Comparison of ENCODE assay signal across 22 cellular contexts in the genomic region with DNA sequence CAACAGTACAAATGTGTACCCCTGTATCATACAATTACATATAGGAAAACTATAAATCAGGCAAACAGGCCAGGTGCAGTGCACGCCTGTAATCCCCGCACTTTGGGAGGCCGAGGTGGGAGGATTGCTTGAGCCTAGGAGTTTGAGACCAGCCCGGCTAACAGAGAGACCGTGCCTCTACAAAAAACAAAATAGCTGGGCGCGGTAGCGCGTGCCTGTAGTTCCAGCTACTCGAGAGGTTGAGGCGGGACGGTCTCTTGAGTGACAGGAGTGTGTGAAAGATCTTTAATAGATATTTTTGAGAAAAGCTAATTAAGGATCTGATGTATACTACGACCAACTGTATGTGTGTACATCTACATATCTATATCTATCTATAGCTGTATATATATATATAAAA.
"Had no signal": no experiment of that assay in that cellular context is flagged by ENCODE, and none has a peak within 500 bp of the region (broad histone marks: within the 10 kb centered on the region; RNA-seq: fewer than 3 reads in every experiment).

No MANE protein-coding gene starts in this region.

- H3K4me1 ChIP-seq: heart left ventricle had no signal

- H3K27ac Mint-ChIP-seq: activated CD4-positive, alpha-beta memory T cell treated with anti-CD3 and anti-CD28 coated beads, Interleukin-2, amount 10 ng/mL, durations not matched to agents 7 days and 5 days; activated CD4-positive, alpha-beta T cell treated with anti-CD3 and anti-CD28 coated beads, Interleukin-2, amount 10 ng/mL, durations not matched to agents 7 days and 5 days; activated naive CD8-positive, alpha-beta T cell; activated T-cell treated with anti-CD3 and anti-CD28 coated beads, Interleukin-2, amount 50 U/mL, for 24 hours; activated T-helper 17 cell treated with anti-CD3 and anti-CD28 coated beads, Interleukin-2, amount 50 U/mL, for 72 hours had no signal

- H3K27ac ChIP-seq: heart left ventricle had no signal

- H3K9me3 ChIP-seq: body of pancreas, heart left ventricle had no signal

- H3K27me3 Mint-ChIP-seq: activated CD4-positive, alpha-beta memory T cell treated with anti-CD3 and anti-CD28 coated beads, Interleukin-2, amount 10 ng/mL, durations not matched to agents 7 days and 5 days; activated naive CD8-positive, alpha-beta T cell; activated T-cell treated with anti-CD3 and anti-CD28 coated beads, Interleukin-2, amount 50 U/mL, for 24 hours; activated T-helper 17 cell treated with anti-CD3 and anti-CD28 coated beads, Interleukin-2, amount 50 U/mL, for 72 hours had no signal

- H3K36me3 ChIP-seq: heart left ventricle had no signal

- H3K4me3 ChIP-seq: body of pancreas, heart left ventricle had no signal

- H3K4me3 Mint-ChIP-seq: activated CD4-positive, alpha-beta memory T cell treated with anti-CD3 and anti-CD28 coated beads, Interleukin-2, amount 10 ng/mL, durations not matched to agents 7 days and 5 days; activated CD4-positive, alpha-beta T cell treated with anti-CD3 and anti-CD28 coated beads, Interleukin-2, amount 10 ng/mL, durations not matched to agents 7 days and 5 days; activated naive CD8-positive, alpha-beta T cell; activated T-cell treated with anti-CD3 and anti-CD28 coated beads, Interleukin-2, amount 50 U/mL, for 24 hours; endodermal cell had no signal

- DNase-seq: activated CD4-positive, alpha-beta memory T cell treated with anti-CD3 and anti-CD28 coated beads, Interleukin-2, amount 10 ng/mL, durations not matched to agents 7 days and 5 days; activated CD4-positive, alpha-beta T cell treated with anti-CD3 and anti-CD28 coated beads for 1 hour; activated CD4-positive, alpha-beta T cell treated with anti-CD3 and anti-CD28 coated beads for 4 hours; activated CD4-positive, alpha-beta T cell treated with anti-CD3 and anti-CD28 coated beads, Interleukin-2, amount 10 ng/mL, durations not matched to agents 7 days and 5 days; activated CD4-positive, alpha-beta T cell treated with anti-CD3 and anti-CD28 coated beads, Interleukin-2, amount 50 U/mL, for 4 hours; activated CD8-positive, alpha-beta memory T cell treated with anti-CD3 and anti-CD28 coated beads, Interleukin-2, amount 50 U/mL, for 48 hours; activated effector memory CD4-positive, alpha-beta T cell treated with Interleukin-2 at 50 U/mL for 16 hours; activated gamma-delta T cell treated with Interleukin-2 at 50 U/mL for 16 hours; activated naive CD4-positive, alpha-beta T cell treated with anti-CD3 and anti-CD28 coated beads, Interleukin-2, amount 50 U/mL, for 16 hours; activated naive CD4-positive, alpha-beta T cell treated with Interleukin-2 at 50 U/mL for 16 hours; activated T-cell treated with anti-CD3 and anti-CD28 coated beads for 4 hours; activated T-cell treated with anti-CD3 and anti-CD28 coated beads, Interleukin-2, amount 50 U/mL, for 24 hours; amniotic stem cell; aorta; body of pancreas; effector memory CD4-positive, alpha-beta T cell; endodermal cell; foreskin fibroblast; heart left ventricle; T-helper 2 cell had no signal

- H3K9me3 Mint-ChIP-seq: activated CD4-positive, alpha-beta memory T cell treated with anti-CD3 and anti-CD28 coated beads, Interleukin-2, amount 10 ng/mL, durations not matched to agents 7 days and 5 days; activated CD4-positive, alpha-beta T cell treated with anti-CD3 and anti-CD28 coated beads, Interleukin-2, amount 10 ng/mL, durations not matched to agents 7 days and 5 days; activated T-cell treated with anti-CD3 and anti-CD28 coated beads, Interleukin-2, amount 50 U/mL, for 24 hours; activated T-helper 17 cell treated with anti-CD3 and anti-CD28 coated beads, Interleukin-2, amount 50 U/mL, for 72 hours; endodermal cell had no signal

- H3K27me3 ChIP-seq: body of pancreas had no signal
